27 cellular contexts compared by ENCODE assay signal in genomic region chrX:16601885-16602284, GRCh38. TPM values are rescaled to one million over a fixed set of nuclear protein-coding genes. Genes with fewer than 3 reads are reported as not detected.
"Had no signal": no experiment of that assay in that cellular context is flagged by ENCODE, and none has a peak within 500 bp of the region (broad histone marks: within the 10 kb centered on the region; RNA-seq: fewer than 3 reads in every experiment).

No MANE protein-coding gene starts in this region.

- H3K9me3 ChIP-seq: esophagus muscularis mucosa, heart right ventricle, ovary, prostate gland, spleen, testis, transverse colon had no signal

- ATAC-seq: activated naive CD4-positive, alpha-beta T cell treated with anti-CD3 and anti-CD28 coated beads, Interleukin-2, amount 50 U/mL, for 72 hours; activated T-cell treated with anti-CD3 and anti-CD28 coated beads, Interleukin-2, amount 50 U/mL, for 72 hours; foreskin keratinocyte; heart right ventricle; left lobe of liver had no signal

- H3K36me3 Mint-ChIP-seq: activated naive CD4-positive, alpha-beta T cell treated with anti-CD3 and anti-CD28 coated beads, Interleukin-2, amount 50 U/mL, for 72 hours had no signal

- FAIRE-seq: bronchial epithelial cell had no signal

- H3K27ac Mint-ChIP-seq: activated T-cell treated with anti-CD3 and anti-CD28 coated beads, Interleukin-2, amount 50 U/mL, for 72 hours; dendritic cell treated with granulocyte-macrophage colony-stimulating factor and Interleukin-4, amounts not matched to agents 40 ng/mL and 50 ng/mL, for 4 days had no signal

- H3K4me1 Mint-ChIP-seq: central memory CD8-positive, alpha-beta T cell had no signal

- H3K4me1 ChIP-seq: prostate gland, spleen, testis had no signal

- H3K27me3 Mint-ChIP-seq: central memory CD8-positive, alpha-beta T cell; dendritic cell treated with granulocyte-macrophage colony-stimulating factor and Interleukin-4, amounts not matched to agents 40 ng/mL and 50 ng/mL, for 4 days; naive B cell had no signal

- H3K27me3 ChIP-seq: esophagus muscularis mucosa, foreskin keratinocyte, ovary, spleen, testis, transverse colon had no signal

- DNase-seq: activated CD4-positive, alpha-beta T cell treated with anti-CD3 and anti-CD28 coated beads for 4 hours; activated CD4-positive, alpha-beta T cell treated with anti-CD3 and anti-CD28 coated beads, Interleukin-2, amount 50 U/mL, for 4 hours; activated naive CD4-positive, alpha-beta T cell; activated T-cell treated with anti-CD3 and anti-CD28 coated beads for 4 hours; activated T-cell treated with anti-CD3 and anti-CD28 coated beads, Interleukin-2, amount 50 U/mL, for 72 hours; foreskin keratinocyte; heart right ventricle; kidney glomerular epithelial cell; mesendoderm; naive B cell; ovary; spleen; stimulated activated naive CD4-positive, alpha-beta T cell treated with Interleukin-2 at 50 U/mL for 16 hours; testis; transverse colon had no signal

- H3K36me3 ChIP-seq: heart right ventricle, ovary, prostate gland, transverse colon had no signal

- H3K4me3 Mint-ChIP-seq: activated T-cell treated with anti-CD3 and anti-CD28 coated beads, Interleukin-2, amount 50 U/mL, for 72 hours; central memory CD8-positive, alpha-beta T cell; dendritic cell treated with granulocyte-macrophage colony-stimulating factor and Interleukin-4, amounts not matched to agents 40 ng/mL and 50 ng/mL, for 4 days; naive B cell had no signal

- H3K27ac ChIP-seq: esophagus muscularis mucosa, foreskin keratinocyte, ovary, prostate gland, spleen, testis, transverse colon had no signal

- H3K4me3 ChIP-seq: esophagus muscularis mucosa, heart right ventricle, lung, ovary, prostate gland, spleen, testis, transverse colon had no signal

- H3K9me3 Mint-ChIP-seq: activated naive CD4-positive, alpha-beta T cell treated with anti-CD3 and anti-CD28 coated beads, Interleukin-2, amount 50 U/mL, for 72 hours; central memory CD8-positive, alpha-beta T cell; dendritic cell treated with granulocyte-macrophage colony-stimulating factor and Interleukin-4, amounts not matched to agents 40 ng/mL and 50 ng/mL, for 4 days had no signal

RNA-seq across cellular contexts. Expression of gene S100G, which starts 48.1 kb away (rescaled TPM):
- total RNA-seq: activated naive CD4-positive, alpha-beta T cell treated with anti-CD3 and anti-CD28 coated beads, Interleukin-2, amount 50 U/mL, for 72 hours; activated T-cell treated with anti-CD3 and anti-CD28 coated beads, Interleukin-2, amount 50 U/mL, for 72 hours; bronchial epithelial cell; esophagus muscularis mucosa; foreskin keratinocyte; glomerular endothelial cell; heart right ventricle; left lobe of liver; lung; mucosa of gallbladder; ovary; prostate gland; spleen; testis; transverse colon; urinary bladder had no signal
- polyA plus RNA-seq: foreskin keratinocyte, heart right ventricle, lung, neural cell, ovary, spleen, urinary bladder had no signal
